In the genomic region with DNA sequence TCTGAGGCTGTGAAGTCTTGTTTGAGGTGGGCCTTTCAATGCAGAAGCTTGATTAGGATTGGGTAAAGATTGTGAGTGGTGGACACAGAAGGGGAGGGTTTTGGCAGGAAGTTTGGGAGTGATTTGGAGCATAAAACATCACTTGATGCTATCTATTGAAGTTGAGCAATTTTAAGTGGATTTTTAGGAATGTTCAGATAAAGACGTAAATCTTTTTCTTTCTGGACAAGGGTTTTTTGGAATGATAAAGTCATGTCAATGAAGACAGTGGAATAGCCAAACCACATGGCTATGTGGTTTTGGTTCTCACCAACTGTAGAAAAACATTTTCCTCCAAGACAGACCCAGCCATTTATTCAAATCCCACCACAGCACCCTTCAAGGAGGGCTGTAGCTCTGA, we compare ENCODE assay signal across 20 cellular contexts.
DNase-seq lines count a peak whose midpoint lies in the region; ATAC-seq and TF ChIP-seq lines count a peak whose summit lies in the region.
"Had no signal": no experiment of that assay in that cellular context is flagged by ENCODE, and none has a peak within 500 bp of the region (broad histone marks: within the 10 kb centered on the region; RNA-seq: fewer than 3 reads in every experiment).

No MANE protein-coding gene starts in this region.

- H3K9me3 Mint-ChIP-seq in naive thymus-derived CD8-positive, alpha-beta T cell = peaks cover 0 to 2% (median 0%) of the 10 kb centered on the region in 9 donors
- H3K9me3 Mint-ChIP-seq: CD8-positive, alpha-beta memory T cell; GM23338; H9 had no signal

- H3K36me3 Mint-ChIP-seq in naive thymus-derived CD8-positive, alpha-beta T cell = no peaks in the 10 kb centered on the region
- H3K36me3 Mint-ChIP-seq: CD14-positive monocyte; CD8-positive, alpha-beta memory T cell had no signal

- H3K4me1 Mint-ChIP-seq in naive thymus-derived CD8-positive, alpha-beta T cell = no peaks in the 10 kb centered on the region
- H3K4me1 Mint-ChIP-seq: CD14-positive monocyte; CD8-positive, alpha-beta memory T cell had no signal

- TF ChIP-seq CTCF in AG10803 (conservative IDR thresholded peaks at IDR 0.05; ENCODE audit: low read length) (no peak), fibroblast of mammary gland (conservative IDR thresholded peaks at IDR 0.05; ENCODE audit: control insufficient read depth, insufficient read depth, low read depth, low read length) (no peak), fibroblast of villous mesenchyme (IDR thresholded peaks at IDR 0.05; ENCODE audit: insufficient read depth, low read depth, low read length) (no peak)

- no peak overlapping the region for H3K4me3 Mint-ChIP-seq in naive thymus-derived CD8-positive, alpha-beta T cell
- H3K4me3 Mint-ChIP-seq: CD14-positive monocyte; CD4-positive, alpha-beta T cell; CD8-positive, alpha-beta memory T cell; GM23338; H9 had no signal

- H3K4me3 ChIP-seq in AG10803 (ENCODE audit: low read length) = no peak overlapping the region
- H3K4me3 ChIP-seq in fibroblast of mammary gland (ENCODE audit: control insufficient read depth, low read depth, low read length) = no peak overlapping the region
- H3K4me3 ChIP-seq in fibroblast of villous mesenchyme (ENCODE audit: low read depth, low read length) = no peak overlapping the region
- H3K4me3 ChIP-seq: BLaER1 treated with 17β-estradiol and CSF1 and Interleukin-3, amounts not matched to agents 10 nM and 100 nM; GM23338 had no signal

- DNase-seq in AG10803 (ENCODE audit: low read depth) (peak; percentile 18), RPMI7951 (ENCODE audit: low read depth) (peak; percentile 34), fibroblast of mammary gland (ENCODE audit: low read depth) (peak; percentile 2), fibroblast of villous mesenchyme (ENCODE audit: low read depth) (peak; percentile 19), cerebellar nuclear complex (lab: John Stamatoyannopoulos, UW) (no peak)
- no peak for DNase-seq in central memory CD4-positive, alpha-beta T cell
- DNase-seq in activated CD8-positive, alpha-beta memory T cell treated with anti-CD3 and anti-CD28 coated beads, Interleukin-2, amount 50 U/mL, for 4 hours = no peak
- DNase-seq in naive thymus-derived CD8-positive, alpha-beta T cell = no peak
- DNase-seq: AML-193; BE2C; CD4-positive, alpha-beta T cell; CD8-positive, alpha-beta memory T cell; DMS 273 treated with DMSO at 0.1 percent for 48 hours; DMS79; GF-D8; H9 had no signal

- POLR2A ChIA-PET in naive thymus-derived CD8-positive, alpha-beta T cell (lab: Charles Lee) = no interaction called here

- no peak for ATAC-seq in naive thymus-derived CD8-positive, alpha-beta T cell
- ATAC-seq: GM23338, HCT116 had no signal

- H3K27ac Mint-ChIP-seq in naive thymus-derived CD8-positive, alpha-beta T cell = no peak overlapping the region
- H3K27ac Mint-ChIP-seq: CD14-positive monocyte; CD4-positive, alpha-beta T cell; CD8-positive, alpha-beta memory T cell; GM23338; H9 had no signal

- H3K27me3 Mint-ChIP-seq in naive thymus-derived CD8-positive, alpha-beta T cell = peaks cover 0 to 3% (median 0%) of the 10 kb centered on the region in 5 donors
- H3K27me3 Mint-ChIP-seq: CD4-positive, alpha-beta T cell had no signal

Comparison
In these comparisons a context has a peak if more than half of its experiments do, and no peak if none do; other contexts are left out.
1. DNase-seq: peak in AG10803 (single experiment), RPMI7951 (single experiment), fibroblast of mammary gland (single experiment) and fibroblast of villous mesenchyme (single experiment); none in central memory CD4-positive, alpha-beta T cell (single experiment), activated CD8-positive, alpha-beta memory T cell treated with anti-CD3 and anti-CD28 coated beads, Interleukin-2, amount 50 U/mL, for 4 hours (single experiment), cerebellar nuclear complex (0 of 2) and naive thymus-derived CD8-positive, alpha-beta T cell (0 of 10).